ENCODE assay signal across 19 cellular contexts in the genomic region with DNA sequence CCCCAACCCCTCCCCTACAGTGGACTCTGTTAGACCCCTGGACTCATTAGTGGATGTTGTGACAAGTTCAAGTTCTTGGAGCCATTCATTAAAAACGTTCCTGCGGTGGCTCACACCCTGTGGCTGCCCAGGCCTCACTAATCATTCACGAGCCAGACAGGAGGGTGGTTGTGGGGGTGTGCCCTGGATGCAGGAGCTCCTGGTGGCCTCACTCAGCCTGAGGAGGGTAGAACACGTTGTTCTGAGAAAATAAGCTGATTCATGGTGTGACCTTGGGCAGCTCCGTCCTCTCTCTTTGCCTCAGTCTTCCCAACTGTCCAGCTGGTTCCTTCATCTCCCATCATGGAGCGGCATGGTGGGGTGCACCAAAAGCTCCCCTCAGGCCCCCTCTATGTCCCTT. TPM values are rescaled to one million over a fixed set of nuclear protein-coding genes. Genes with fewer than 3 reads are reported as not detected.
"Had no signal": no experiment of that assay in that cellular context is flagged by ENCODE, and none has a peak within 500 bp of the region (broad histone marks: within the 10 kb centered on the region; RNA-seq: fewer than 3 reads in every experiment).

No MANE protein-coding gene starts in this region.

- H3K27me3 ChIP-seq: ovary, upper lobe of left lung, vagina had no signal

- H3K4me3 ChIP-seq: esophagus squamous epithelium, gastroesophageal sphincter, ovary, smooth muscle cell, upper lobe of left lung, vagina had no signal

- H3K27ac Mint-ChIP-seq: immature natural killer cell; naive thymus-derived CD4-positive, alpha-beta T cell; nephron progenitor cell had no signal

- H3K36me3 ChIP-seq: esophagus squamous epithelium, gastroesophageal sphincter, ovary, upper lobe of left lung, vagina had no signal

- DNase-seq: dermis blood vessel endothelial cell; esophagus squamous epithelium; foreskin fibroblast; glutamatergic neuron; immature natural killer cell; mammary epithelial cell; naive thymus-derived CD4-positive, alpha-beta T cell; nephron progenitor cell; ovary; right cardiac atrium; stimulated activated CD4-positive, alpha-beta T cell treated with anti-CD3 and anti-CD28 coated beads, Interleukin-2, amount 100 ng/mL, for 48 hours; stimulated activated naive CD4-positive, alpha-beta T cell treated with Interleukin-2 at 50 U/mL for 16 hours; upper lobe of left lung had no signal

- ATAC-seq: gastroesophageal sphincter; left lobe of liver; naive thymus-derived CD4-positive, alpha-beta T cell; right cardiac atrium had no signal

- H3K4me1 Mint-ChIP-seq: nephron progenitor cell had no signal

- H3K4me3 Mint-ChIP-seq: immature natural killer cell; naive thymus-derived CD4-positive, alpha-beta T cell; nephron progenitor cell had no signal

- FAIRE-seq: colon, keratinocyte had no signal

- H3K27ac ChIP-seq: esophagus squamous epithelium, gastroesophageal sphincter, ovary, upper lobe of left lung, vagina had no signal

- H3K9me3 ChIP-seq: ovary, vagina had no signal

- H3K4me1 ChIP-seq: gastroesophageal sphincter, upper lobe of left lung, vagina had no signal

- H3K4me2 ChIP-seq: smooth muscle cell had no signal

RNA-seq across cellular contexts. Expression of a gene that starts 16.7 kb away (rescaled TPM):
- total RNA-seq: dermis blood vessel endothelial cell had no signal
- polyA plus RNA-seq: naive thymus-derived CD4-positive, alpha-beta T cell had no signal
